ENCODE assay signal across 8 cellular contexts in genomic region chr7:150759479-150759878, GRCh38. TPM values are rescaled to one million over a fixed set of nuclear protein-coding genes. Genes with fewer than 3 reads are reported as not detected.
"Had no signal": no experiment of that assay in that cellular context is flagged by ENCODE, and none has a peak within 500 bp of the region (broad histone marks: within the 10 kb centered on the region; RNA-seq: fewer than 3 reads in every experiment).

No MANE protein-coding gene starts in this region.

- H3K4me3 ChIP-seq: GM12878 had no signal

- FAIRE-seq: GM12878, GM12891, GM12892, GM18507, GM19239 had no signal

- DNase-seq: GDM1, GF-D8 had no signal

- ATAC-seq: GM12878 had no signal

RNA-seq across cellular contexts. Expression of gene GIMAP5, which starts 22.3 kb away (rescaled TPM):
- total RNA-seq: G401 had no signal

RNA-seq across cellular contexts. Expression of gene TMEM176A, which starts 41.1 kb away (rescaled TPM):
- total RNA-seq: G401, GM12878 had no signal
- polyA plus RNA-seq: GM12878 had no signal

RNA-seq across cellular contexts. Expression of gene GIMAP1, which starts 43.1 kb away (rescaled TPM):
- total RNA-seq: G401 had no signal
